ENCODE assay signal across 2 cellular contexts in genomic region chr3:9721015-9721697, GRCh38.
TF ChIP-seq lines count a peak whose summit lies in the region.

No MANE protein-coding gene starts in this region.

TF ChIP-seq in SK-N-SH treated with all-trans-retinoic acid at 6 μM for 48 hours, 23 proteins besides CTCF, POLR2A, EP300 and RAD21 (continued from another document):
- TF ChIP-seq TSHZ2 (CRISPR knock-in tag; IDR thresholded peaks at IDR 0.05), result no peak
- TF ChIP-seq PPARA (CRISPR knock-in tag; IDR thresholded peaks at IDR 0.05; ENCODE audit: borderline replicate concordance), result no peak
- TF ChIP-seq ZC3H10 (CRISPR knock-in tag; IDR thresholded peaks at IDR 0.05), result no peak
- TF ChIP-seq ISL1 (CRISPR knock-in tag; IDR thresholded peaks at IDR 0.05), result no peak
- no peak for TF ChIP-seq BACH2 (CRISPR knock-in tag; IDR thresholded peaks at IDR 0.05; ENCODE audit: borderline replicate concordance)
- no peak for TF ChIP-seq TOX (CRISPR knock-in tag; IDR thresholded peaks at IDR 0.05; ENCODE audit: borderline replicate concordance)
- no peak for TF ChIP-seq GLIS3 (CRISPR knock-in tag; IDR thresholded peaks at IDR 0.05)
- TF ChIP-seq, protein P1, sequence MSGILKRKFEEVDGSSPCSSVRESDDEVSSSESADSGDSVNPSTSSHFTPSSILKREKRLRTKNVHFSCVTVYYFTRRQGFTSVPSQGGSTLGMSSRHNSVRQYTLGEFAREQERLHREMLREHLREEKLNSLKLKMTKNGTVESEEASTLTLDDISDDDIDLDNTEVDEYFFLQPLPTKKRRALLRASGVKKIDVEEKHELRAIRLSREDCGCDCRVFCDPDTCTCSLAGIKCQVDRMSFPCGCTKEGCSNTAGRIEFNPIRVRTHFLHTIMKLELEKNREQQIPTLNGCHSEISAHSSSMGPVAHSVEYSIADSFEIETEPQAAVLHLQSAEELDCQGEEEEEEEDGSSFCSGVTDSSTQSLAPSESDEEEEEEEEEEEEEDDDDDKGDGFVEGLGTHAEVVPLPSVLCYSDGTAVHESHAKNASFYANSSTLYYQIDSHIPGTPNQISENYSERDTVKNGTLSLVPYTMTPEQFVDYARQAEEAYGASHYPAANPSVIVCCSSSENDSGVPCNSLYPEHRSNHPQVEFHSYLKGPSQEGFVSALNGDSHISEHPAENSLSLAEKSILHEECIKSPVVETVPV (CRISPR knock-in tag; IDR thresholded peaks at IDR 0.05), result no peak
- no peak for TF ChIP-seq ESRRG (CRISPR knock-in tag; IDR thresholded peaks at IDR 0.05)
- TF ChIP-seq ARNTL (CRISPR knock-in tag; IDR thresholded peaks at IDR 0.05; ENCODE audit: borderline replicate concordance, low read depth), result no peak
TF ChIP-seq in SK-N-SH treated with all-trans-retinoic acid at 6 μM for 48 hours: peak in this region for 0.

TF ChIP-seq in SK-N-SH, 30 proteins besides CTCF, POLR2A, EP300 and RAD21 (continued from another document):
- TF ChIP-seq TCF12 (IDR thresholded peaks at IDR 0.05) (no peak), RXRA (IDR thresholded peaks at IDR 0.05; ENCODE audit: borderline replicate concordance, low read depth) (no peak), YY1 (IDR thresholded peaks at IDR 0.05; ENCODE audit: low read depth) (no peak)
